15 cellular contexts compared by ENCODE assay signal in the genomic region with DNA sequence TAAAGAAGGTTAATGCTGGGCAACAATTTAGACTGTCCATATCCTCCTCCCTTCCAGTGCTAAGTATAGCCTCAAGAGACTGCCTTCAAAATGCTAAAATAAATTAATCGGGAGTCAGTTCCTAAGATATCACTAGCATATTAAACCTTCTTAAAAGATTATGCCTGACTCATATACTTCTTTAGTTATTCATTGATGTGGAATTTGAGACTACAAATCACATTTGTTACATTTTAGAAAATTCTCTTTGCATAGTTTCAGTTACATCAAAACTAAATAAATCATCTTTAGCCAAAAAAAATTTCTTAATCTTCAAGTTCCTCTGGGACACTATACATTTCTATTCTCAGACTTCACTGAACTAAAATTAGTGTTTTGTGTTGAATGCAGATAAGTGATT.
"Had no signal": no experiment of that assay in that cellular context is flagged by ENCODE, and none has a peak within 500 bp of the region (broad histone marks: within the 10 kb centered on the region; RNA-seq: fewer than 3 reads in every experiment).

No MANE protein-coding gene starts in this region.

- DNase-seq: activated CD4-positive, alpha-beta T cell treated with anti-CD3 and anti-CD28 coated beads, Interleukin-2, amount 50 U/mL, for 1 hour; activated naive CD4-positive, alpha-beta T cell; heart right ventricle; left colon; lower lobe of right lung; psoas muscle; right lobe of liver; stimulated activated CD4-positive, alpha-beta T cell treated with anti-CD3 and anti-CD28 coated beads, Interleukin-1b, Interleukin-23, amount 100 ng/mL, for 48 hours; stimulated activated naive CD8-positive, alpha-beta T cell treated with anti-CD3 and anti-CD28 coated beads, Interleukin-15, amount 100 ng/mL, for 72 hours; testis; upper lobe of left lung had no signal

- H3K4me3 ChIP-seq: ascending aorta, cardiac muscle cell, gastroesophageal sphincter, heart right ventricle, lower lobe of right lung, psoas muscle, right lobe of liver, testis, upper lobe of left lung had no signal

- ATAC-seq: activated CD4-positive, CD25-positive, alpha-beta regulatory T cell treated with anti-CD3 and anti-CD28 coated beads, Interleukin-2, amount 50 U/mL, for 24 hours; gastroesophageal sphincter; heart right ventricle; left colon; lower lobe of right lung; psoas muscle; right lobe of liver; stimulated activated naive CD8-positive, alpha-beta T cell treated with anti-CD3 and anti-CD28 coated beads, Interleukin-15, amount 100 ng/mL, for 72 hours had no signal

- H3K27ac ChIP-seq: ascending aorta, cardiac muscle cell, gastroesophageal sphincter, heart right ventricle, lower lobe of right lung, psoas muscle, right lobe of liver, testis, upper lobe of left lung had no signal

- H3K4me1 ChIP-seq: ascending aorta, gastroesophageal sphincter, lower lobe of right lung, psoas muscle, right lobe of liver, testis, upper lobe of left lung had no signal

- H3K27me3 ChIP-seq: ascending aorta, cardiac muscle cell, gastroesophageal sphincter, heart right ventricle, right lobe of liver, testis, upper lobe of left lung had no signal
